ENCODE assay signal across 20 cellular contexts in the genomic region with DNA sequence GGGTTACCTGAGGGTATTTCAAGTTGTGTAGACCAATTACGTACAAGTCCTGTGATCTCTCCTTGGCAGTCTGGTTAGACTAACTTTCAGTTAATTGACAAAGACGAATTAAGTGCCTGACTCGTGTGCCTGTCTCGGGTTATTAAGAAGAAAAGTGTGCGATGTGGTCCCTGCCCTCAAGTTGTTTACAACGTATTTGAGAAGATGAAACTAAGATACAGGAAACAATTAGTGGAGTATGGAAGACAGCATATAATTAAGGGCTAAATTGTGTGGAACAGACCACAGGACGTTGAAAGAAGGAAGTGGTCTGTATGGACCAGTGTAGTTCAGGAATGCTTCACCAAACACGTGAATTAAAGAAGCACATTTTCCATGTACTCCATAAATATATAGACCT.
"Had no signal": no experiment of that assay in that cellular context is flagged by ENCODE, and none has a peak within 500 bp of the region (broad histone marks: within the 10 kb centered on the region; RNA-seq: fewer than 3 reads in every experiment).

No MANE protein-coding gene starts in this region.

- DNase-seq: activated CD4-positive, alpha-beta T cell treated with anti-CD3 and anti-CD28 coated beads, Interleukin-2, amount 10 ng/mL, durations not matched to agents 7 days and 5 days; activated CD8-positive, alpha-beta T cell treated with anti-CD3 and anti-CD28 coated beads, Interleukin-2, amount 10 ng/mL, durations not matched to agents 7 days and 5 days; activated effector memory CD4-positive, alpha-beta T cell treated with Interleukin-2 at 50 U/mL for 16 hours; activated naive CD4-positive, alpha-beta T cell treated with anti-CD3 and anti-CD28 coated beads, Interleukin-2, amount 50 U/mL, for 16 hours; activated T-cell treated with anti-CD3 and anti-CD28 coated beads, Interleukin-2, amount 50 U/mL, for 4 hours; aorta; effector CD4-positive, alpha-beta T cell; gastrocnemius medialis; head of caudate nucleus; left ventricle myocardium inferior; natural killer cell; pancreas; stimulated activated CD4-positive, alpha-beta T cell treated with anti-CD3 and anti-CD28 coated beads, Interleukin-4, amount 100 ng/mL, for 1 hour; stimulated activated naive CD8-positive, alpha-beta T cell treated with anti-CD3 and anti-CD28 coated beads, Interleukin-15, amount 100 ng/mL, for 72 hours; T-helper 9 cell; trophoblast cell had no signal

- H3K27me3 ChIP-seq: gastrocnemius medialis, pancreas, suprapubic skin had no signal

- FAIRE-seq: bronchial epithelial cell had no signal

- H3K4me1 ChIP-seq: gastrocnemius medialis, left ventricle myocardium inferior, suprapubic skin had no signal

- H3K36me3 ChIP-seq: gastrocnemius medialis, left ventricle myocardium inferior, pancreas, suprapubic skin had no signal

- ATAC-seq: activated CD8-positive, alpha-beta T cell treated with anti-CD3 and anti-CD28 coated beads, Interleukin-2, amount 10 ng/mL, durations not matched to agents 7 days and 5 days; activated T-cell treated with anti-CD3 and anti-CD28 coated beads, Interleukin-2, amount 50 U/mL, for 4 hours; gastrocnemius medialis; natural killer cell; sciatic nerve; stimulated activated naive CD8-positive, alpha-beta T cell treated with anti-CD3 and anti-CD28 coated beads, Interleukin-15, amount 100 ng/mL, for 72 hours had no signal

- H3K27ac ChIP-seq: gastrocnemius medialis, left ventricle myocardium inferior, suprapubic skin had no signal

- H3K9me3 ChIP-seq: gastrocnemius medialis, left ventricle myocardium inferior, pancreas, suprapubic skin had no signal

- H3K4me3 ChIP-seq: gastrocnemius medialis, left ventricle myocardium inferior, pancreas, smooth muscle cell, suprapubic skin had no signal

- H3K4me2 ChIP-seq: smooth muscle cell had no signal
